In the genomic region with DNA sequence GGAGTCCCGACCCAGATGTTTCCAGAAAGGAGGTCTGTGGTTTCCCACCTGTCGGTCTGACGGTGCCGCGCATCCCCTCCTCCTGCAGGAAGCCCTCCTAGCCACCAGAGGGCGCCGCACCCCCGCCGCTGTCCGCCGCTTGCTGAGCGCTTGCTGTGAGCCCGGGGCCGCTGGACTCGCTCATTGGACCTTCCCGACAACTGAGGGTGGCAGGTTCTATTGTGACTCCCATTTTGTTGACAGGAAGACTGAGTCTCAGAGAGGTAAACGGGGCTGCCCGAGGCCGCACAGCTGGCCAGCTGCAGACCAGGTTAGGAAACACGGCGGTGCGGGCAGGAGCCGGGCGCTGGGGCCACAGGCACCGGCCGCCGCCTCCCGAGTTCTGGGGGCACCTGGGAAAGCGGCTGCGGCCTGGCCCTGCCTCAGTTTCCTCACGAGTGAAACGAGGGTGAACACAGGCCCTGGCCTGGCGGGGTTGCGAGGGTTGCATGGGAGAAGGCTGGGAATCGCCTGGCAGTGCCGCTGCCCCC, we compare ENCODE assay signal across 8 cellular contexts.
A peak's percentile ranks its signal among the peaks of the same experiment; 100 is the strongest.
DNase-seq lines count a peak whose midpoint lies in the region; ATAC-seq and TF ChIP-seq lines count a peak whose summit lies in the region.

No MANE protein-coding gene starts in this region.

- H3K14ac ChIP-seq in mesenchymal stem cell (ENCODE audit: low read length in 2 of 2), result no peak overlapping the region

- H3K79me2 ChIP-seq in Karpas-422 (ENCODE audit: low read length), result no peaks in the 10 kb centered on the region

- no peak overlapping the region for H2BK5ac ChIP-seq in mesenchymal stem cell (ENCODE audit: low read depth, low read length, poor library complexity, severe bottlenecking)

- peak overlapping the region; percentile 12 to 88 for H2BK12ac ChIP-seq in mesenchymal stem cell (ENCODE audit: low read length in 2 of 2)

- peak overlapping the region; percentile 90 for H4K8ac ChIP-seq in mesenchymal stem cell (ENCODE audit: low read length)

- no peak overlapping the region for H2BK120ac ChIP-seq in mesenchymal stem cell (ENCODE audit: low read depth, low read length)

- H4K20me1 ChIP-seq in Karpas-422 (ENCODE audit: insufficient read depth, low read depth, low read length), result no peaks in the 10 kb centered on the region

- H2BK15ac ChIP-seq in mesenchymal stem cell (ENCODE audit: low read depth, poor library complexity, severe bottlenecking), result no peak overlapping the region

- WGBS in mesenchymal stem cell, result 54% methylated on average over 34 of the region's 36 CpGs

- H3K36me3 ChIP-seq in Karpas-422 (ENCODE audit: insufficient read depth, low read length), result no peaks in the 10 kb centered on the region
- H3K36me3 ChIP-seq in colonic mucosa, result no peaks in the 10 kb centered on the region
- H3K36me3 ChIP-seq in mesenchymal stem cell (ENCODE audit: control insufficient read depth in 1 of 2, insufficient read depth in 2 of 2, low read depth in 1 of 2, low read length in 2 of 2), result peaks cover 0 to 4% of the 10 kb centered on the region in 2 experiments

- no peaks in the 10 kb centered on the region for H3K27me3 ChIP-seq in Karpas-422 (ENCODE audit: low read length)
- H3K27me3 ChIP-seq in colonic mucosa, result no peaks in the 10 kb centered on the region
- no peaks in the 10 kb centered on the region for H3K27me3 ChIP-seq in mesenchymal stem cell (ENCODE audit: control insufficient read depth in 1 of 2, insufficient read depth in 1 of 2, low read length in 2 of 2)

- H2AK5ac ChIP-seq in mesenchymal stem cell (ENCODE audit: low read length, severe bottlenecking), result no peak overlapping the region

- H4K91ac ChIP-seq in mesenchymal stem cell (ENCODE audit: low read length), result peak overlapping the region; percentile 93

- intact Hi-C loops in colonic mucosa (cut with DNase I), result no loop called here

- no peak overlapping the region for H3K23ac ChIP-seq in mesenchymal stem cell (ENCODE audit: low read length in 2 of 2)

- no peak for ATAC-seq in GM19351 (IDR thresholded peaks at IDR 0.05; ENCODE audit: unreplicated experiment)

- H3K27ac ChIP-seq in Karpas-422 (ENCODE audit: low read length) (no peak overlapping the region), colonic mucosa (no peak overlapping the region), mesenchymal stem cell (ENCODE audit: low read length, poor library complexity, severe bottlenecking) (no peak overlapping the region)

- H3K4ac ChIP-seq in mesenchymal stem cell (ENCODE audit: low read depth in 1 of 2, low read length in 2 of 2), result peak overlapping the region; percentile 2 to 24

- H3K4me2 ChIP-seq in Karpas-422 (ENCODE audit: low read depth, low read length, poor library complexity, severe bottlenecking), result no peak overlapping the region
- H3K4me2 ChIP-seq in mesenchymal stem cell (ENCODE audit: low read length, poor library complexity, severe bottlenecking), result no peak overlapping the region

- no peak overlapping the region for H3K9ac ChIP-seq in Karpas-422 (ENCODE audit: low read length)
- peak overlapping the region in 1 of 2 donors; percentile 5 for H3K9ac ChIP-seq in colonic mucosa (ENCODE audit: low read depth in 2 of 2, low read length in 2 of 2)
- no peak overlapping the region for H3K9ac ChIP-seq in mesenchymal stem cell (ENCODE audit: low read length)

- peaks cover 30% of the 10 kb centered on the region for H3K79me1 ChIP-seq in mesenchymal stem cell (replicated peaks; ENCODE audit: low read length, poor library complexity, severe bottlenecking)

- no peaks in the 10 kb centered on the region for H3K9me2 ChIP-seq in Karpas-422 (replicated peaks; ENCODE audit: insufficient read depth, low read length)

- peaks cover 2% of the 10 kb centered on the region; the same call in 1 of the 2 replicates for H3K4me1 ChIP-seq in Karpas-422 (ENCODE audit: low read length)
- H3K4me1 ChIP-seq in colonic mucosa, result peaks cover 12% of the 10 kb centered on the region
- H3K4me1 ChIP-seq in mesenchymal stem cell (ENCODE audit: control insufficient read depth, insufficient read depth, low read depth, low read length), result peaks cover 46% of the 10 kb centered on the region

- TF ChIP-seq CTCF in colonic mucosa (IDR thresholded peaks at IDR 0.05), result peak; percentile 90

- H3K18ac ChIP-seq in mesenchymal stem cell (ENCODE audit: low read depth in 1 of 2, low read length in 2 of 2), result peak overlapping the region; percentile 40 to 75

- no peak overlapping the region for H2AFZ ChIP-seq in Karpas-422 (ENCODE audit: low read length)
- no peak overlapping the region for H2AFZ ChIP-seq in mesenchymal stem cell (ENCODE audit: low read depth, low read length)

- H3K9me3 ChIP-seq in Karpas-422 (ENCODE audit: low read length), result no peaks in the 10 kb centered on the region
- H3K9me3 ChIP-seq in colonic mucosa, result no peaks in the 10 kb centered on the region
- no peaks in the 10 kb centered on the region for H3K9me3 ChIP-seq in mesenchymal stem cell (ENCODE audit: control insufficient read depth, low read length)

- no peak overlapping the region for H3K4me3 ChIP-seq in Karpas-422 (ENCODE audit: low read length)
- no peak overlapping the region for H3K4me3 ChIP-seq in colonic mucosa
- H3K4me3 ChIP-seq in mesenchymal stem cell (ENCODE audit: insufficient read depth in 1 of 2, low read depth in 1 of 2, low read length in 2 of 2), result no peak overlapping the region

- DNase-seq in CD1c-positive myeloid dendritic cell (ENCODE audit: extremely low spot score), result peak; percentile 81
- DNase-seq in Karpas-422, result peak; percentile 84
- DNase-seq in activated CD4-positive, alpha-beta T cell treated with anti-CD3 and anti-CD28 coated beads for 4 hours, result peak; percentile 65
- peak; percentile 63 for DNase-seq in colonic mucosa
- DNase-seq in mesenchymal stem cell, result peak; percentile 60
- peak; percentile 38 to 47 for DNase-seq in stimulated activated CD8-positive, alpha-beta memory T cell treated with anti-CD3 and anti-CD28 coated beads, Interleukin-4, amount 100 ng/mL, for 4 hours (ENCODE audit: low read depth in 2 of 2, low spot score in 1 of 2)
- DNase-seq in EL, result no peak
